In the genomic region with DNA sequence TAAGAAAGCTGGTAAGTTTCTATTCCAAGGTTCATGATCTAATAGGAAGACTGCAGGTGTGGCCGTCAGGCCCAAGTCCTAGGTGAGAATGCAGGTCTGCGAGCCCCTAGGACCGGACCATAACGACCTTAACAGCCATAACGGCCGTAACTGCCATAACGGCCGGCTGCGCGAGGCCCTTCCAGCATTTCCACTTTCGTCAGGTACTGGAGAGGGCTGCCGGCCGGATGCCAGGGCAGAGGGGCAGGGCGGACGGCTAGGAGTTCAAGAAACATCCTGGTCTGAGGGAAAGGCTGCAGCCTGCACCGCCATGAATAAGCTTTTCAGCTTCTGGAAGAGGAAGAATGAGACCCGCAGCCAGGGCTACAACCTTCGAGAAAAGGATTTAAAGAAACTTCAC, we compare ENCODE assay signal across 9 cellular contexts. TPM values are rescaled to one million over a fixed set of nuclear protein-coding genes. Genes with fewer than 3 reads are reported as not detected.
"Had no signal": no experiment of that assay in that cellular context is flagged by ENCODE, and none has a peak within 500 bp of the region (broad histone marks: within the 10 kb centered on the region; RNA-seq: fewer than 3 reads in every experiment).

A gene with protein sequence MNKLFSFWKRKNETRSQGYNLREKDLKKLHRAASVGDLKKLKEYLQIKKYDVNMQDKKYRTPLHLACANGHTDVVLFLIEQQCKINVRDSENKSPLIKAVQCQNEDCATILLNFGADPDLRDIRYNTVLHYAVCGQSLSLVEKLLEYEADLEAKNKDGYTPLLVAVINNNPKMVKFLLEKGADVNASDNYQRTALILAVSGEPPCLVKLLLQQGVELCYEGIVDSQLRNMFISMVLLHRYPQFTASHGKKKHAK (plus strand): TSS at position 184 of the 400 bp plus-strand sequence. CDS start 127 bp downstream, at position 311.

- H2AFZ ChIP-seq: GM23248 had no signal

- H3K4me1 ChIP-seq: HAP-1 had no signal

- H3K27ac ChIP-seq: GM23248 had no signal

- FAIRE-seq: HTR-8/SVneo had no signal

- H3K9ac ChIP-seq: GM23248 had no signal

- H3K9me3 ChIP-seq: HAP-1 had no signal

- H3K36me3 ChIP-seq: HAP-1 had no signal

- H3K4me3 ChIP-seq: GM23248, HAP-1 had no signal

- ATAC-seq: HCT116 had no signal

- DNase-seq: GM23248, GOT3, H7, IMR-90, KBM-7 had no signal

RNA-seq across cellular contexts. Expression of the gene that starts here (rescaled TPM):
- total RNA-seq: GM23248, H7, HT-29 had no signal
